Comparison of ENCODE assay signal across 16 cellular contexts in genomic region chr13:34678154-34678553, GRCh38.
A peak's percentile ranks its signal among the peaks of the same experiment; 100 is the strongest.
DNase-seq lines count a peak whose midpoint lies in the region; ATAC-seq and TF ChIP-seq lines count a peak whose summit lies in the region.
"Had no signal": no experiment of that assay in that cellular context is flagged by ENCODE, and none has a peak within 500 bp of the region (broad histone marks: within the 10 kb centered on the region; RNA-seq: fewer than 3 reads in every experiment).

No MANE protein-coding gene starts in this region.

- H3K4me1 ChIP-seq in SJSA1 (replicated peaks), result peaks cover 11% of the 10 kb centered on the region
- H3K4me1 ChIP-seq: BLaER1, foreskin keratinocyte, upper lobe of left lung had no signal

- H3K9me3 ChIP-seq in SJSA1 (replicated peaks), result no peaks in the 10 kb centered on the region
- H3K9me3 ChIP-seq: BLaER1, left ventricle myocardium inferior, upper lobe of left lung had no signal

- H3K36me3 ChIP-seq in SJSA1, result no peaks in the 10 kb centered on the region
- H3K36me3 ChIP-seq: BLaER1, left ventricle myocardium inferior, upper lobe of left lung had no signal

- H3K4me3 ChIP-seq in SJSA1 (no peak overlapping the region), epithelial cell of esophagus (ENCODE audit: low read length) (no peak overlapping the region)
- H3K4me3 ChIP-seq: BLaER1, left ventricle myocardium inferior, upper lobe of left lung had no signal

- DNase-seq in HT-29 (ENCODE audit: low spot score) (peak; percentile 51), SJSA1 (ENCODE audit: low read depth in 1 of 2, low spot score in 2 of 2) (peak; percentile 1 to 40), epithelial cell of esophagus (ENCODE audit: low read depth) (peak; percentile 75), non-pigmented ciliary epithelial cell (ENCODE audit: low read depth) (peak; percentile 46), hippocampal formation (lab: John Stamatoyannopoulos, UW) (no peak)
- no peak for DNase-seq in stimulated activated CD4-positive, alpha-beta T cell treated with anti-CD3 and anti-CD28 coated beads, Interleukin-2, amount 100 ng/mL, for 48 hours
- DNase-seq: activated effector memory CD4-positive, alpha-beta T cell treated with anti-CD3 and anti-CD28 coated beads, Interleukin-2, amount 50 U/mL, for 16 hours; left ventricle myocardium inferior; naive thymus-derived CD4-positive, alpha-beta T cell; stimulated activated naive B cell treated with anti-CD40 and anti-IgM and Interleukin-4, amounts not matched to agents 10 μg/mL and 1 μg/mL and 100 μg/mL, for 72 hours; upper lobe of left lung had no signal

- no peak for TF ChIP-seq CTCF in epithelial cell of esophagus (IDR thresholded peaks at IDR 0.05; ENCODE audit: insufficient read depth, low read depth, low read length, missing control alignments)

- H3K27ac ChIP-seq in SJSA1, result peak overlapping the region; percentile 25; the same call in 1 of the 2 replicates
- H3K27ac ChIP-seq: BLaER1, foreskin keratinocyte, left ventricle myocardium inferior, upper lobe of left lung had no signal

- no peak for ATAC-seq in GM21526 (IDR thresholded peaks at IDR 0.05; ENCODE audit: low FRiP score, unreplicated experiment)
- ATAC-seq in GM21825 (IDR thresholded peaks at IDR 0.05; ENCODE audit: unreplicated experiment), result no peak
- ATAC-seq: foreskin keratinocyte; naive thymus-derived CD4-positive, alpha-beta T cell; Right ventricle myocardium inferior; stimulated activated naive B cell treated with anti-CD40 and anti-IgM and Interleukin-4, amounts not matched to agents 10 μg/mL and 1 μg/mL and 100 μg/mL, for 72 hours had no signal

- H3K27me3 ChIP-seq in SJSA1 (replicated peaks), result no peaks in the 10 kb centered on the region
- H3K27me3 ChIP-seq: BLaER1, foreskin keratinocyte, upper lobe of left lung had no signal

Comparison
In these comparisons a context has a peak if more than half of its experiments do, and no peak if none do; other contexts are left out.
1. DNase-seq: peak in HT-29 (single experiment), SJSA1 (2 of 2), epithelial cell of esophagus (single experiment) and non-pigmented ciliary epithelial cell (single experiment); none in stimulated activated CD4-positive, alpha-beta T cell treated with anti-CD3 and anti-CD28 coated beads, Interleukin-2, amount 100 ng/mL, for 48 hours (0 of 2) and hippocampal formation (0 of 2).